Comparison of ENCODE assay signal across 21 cellular contexts in genomic region chr11:115920841-115921480, GRCh38.
DNase-seq lines count a peak whose midpoint lies in the region; ATAC-seq and TF ChIP-seq lines count a peak whose summit lies in the region.
"Had no signal": no experiment of that assay in that cellular context is flagged by ENCODE, and none has a peak within 500 bp of the region (broad histone marks: within the 10 kb centered on the region; RNA-seq: fewer than 3 reads in every experiment).

No MANE protein-coding gene starts in this region.

- no peak for TF ChIP-seq POLR2A in prostate gland (IDR thresholded peaks at IDR 0.05)

- no peak overlapping the region for H3K4me3 Mint-ChIP-seq in WTC11
- H3K4me3 Mint-ChIP-seq: stimulated activated naive CD8-positive, alpha-beta T cell treated with anti-CD3 and anti-CD28 coated beads, Interleukin-15, Interleukin-2, amounts not matched to agents 100 ng/mL and 50 ng/mL, for 24 hours had no signal

- H3K4me3 ChIP-seq in HEK293 (ENCODE audit: low read depth, low read length) (no peak overlapping the region), prostate gland (no peak overlapping the region)
- H3K4me3 ChIP-seq: K562, left ventricle myocardium inferior, transverse colon had no signal

- H3K36me3 ChIP-seq in HEK293 (ENCODE audit: control insufficient read depth in 2 of 2, insufficient read depth in 1 of 2, low read length in 2 of 2) (no peaks in the 10 kb centered on the region), prostate gland (no peaks in the 10 kb centered on the region)
- H3K36me3 ChIP-seq: brain microvascular endothelial cell, left ventricle myocardium inferior, transverse colon had no signal

- intact Hi-C loops in prostate gland (cut with DNase I), result no loop called here

- 49% methylated on average over 6 of the region's 6 CpGs for WGBS in prostate gland

- H3K27ac Mint-ChIP-seq in WTC11, result no peak overlapping the region
- H3K27ac Mint-ChIP-seq: stimulated activated naive CD8-positive, alpha-beta T cell treated with anti-CD3 and anti-CD28 coated beads, Interleukin-15, Interleukin-2, amounts not matched to agents 100 ng/mL and 50 ng/mL, for 24 hours had no signal

- DNase-seq in DMS53 treated with DMSO at 0.1 percent for 48 hours (lab: John Stamatoyannopoulos, UW; ENCODE audit: unreplicated experiment) (peak; percentile 84), prostate gland (ENCODE audit: low spot score) (peak; percentile 61), SKM-1 (lab: John Stamatoyannopoulos, UW; ENCODE audit: unreplicated experiment) (no peak), epidermal melanocyte (ENCODE audit: insufficient read length, low spot score) (no peak), WTC11 (ENCODE audit: low spot score) (no peak)
- DNase-seq: activated CD4-positive, alpha-beta T cell treated with anti-CD3 and anti-CD28 coated beads, Interleukin-2, amount 50 U/mL, for 1 hour; activated CD8-positive, alpha-beta memory T cell treated with anti-CD3 and anti-CD28 coated beads, Interleukin-2, amount 50 U/mL, for 48 hours; activated gamma-delta T cell; brain microvascular endothelial cell; head of caudate nucleus; left ventricle myocardium inferior; NCI-H2029 treated with DMSO at 0.1 percent for 48 hours; NCI-H526; SHP77 treated with DMSO at 0.1 percent for 48 hours; small intestine; T-helper 1 cell; transverse colon had no signal

- H3K9me3 Mint-ChIP-seq in WTC11, result no peaks in the 10 kb centered on the region

- no peak for TF ChIP-seq CTCF in HEK293 (tag by site-specific recombination; IDR thresholded peaks at IDR 0.05)
- no peak for TF ChIP-seq CTCF in VCaP (conservative IDR thresholded peaks at IDR 0.05)
- TF ChIP-seq CTCF in prostate gland (IDR thresholded peaks at IDR 0.05), result no peak
- TF ChIP-seq CTCF in WTC11 (IDR thresholded peaks at IDR 0.05), result no peak

- peaks cover 6% of the 10 kb centered on the region; the same call in 1 of the 2 replicates for H3K4me1 Mint-ChIP-seq in WTC11

- no peak for ATAC-seq in WTC11
- ATAC-seq: K562 had no signal

- no peak overlapping the region for H3K27ac ChIP-seq in HEK293 (ENCODE audit: extremely low read depth, low read depth, low read length)
- peak overlapping the region; percentile 88 for H3K27ac ChIP-seq in VCaP
- no peak overlapping the region for H3K27ac ChIP-seq in prostate gland
- H3K27ac ChIP-seq: brain microvascular endothelial cell, left ventricle myocardium inferior, transverse colon had no signal

- H3K9me3 ChIP-seq in HEK293 (ENCODE audit: control insufficient read depth, insufficient read depth, low read depth, low read length), result no peaks in the 10 kb centered on the region
- no peaks in the 10 kb centered on the region for H3K9me3 ChIP-seq in prostate gland
- H3K9me3 ChIP-seq: left ventricle myocardium inferior, transverse colon had no signal

- POLR2A ChIA-PET in HEK293 (lab: Yijun Ruan, JAX) (no interaction called here), WTC11 (lab: Charles Lee) (no interaction called here)

- H3K4me1 ChIP-seq in HEK293 (ENCODE audit: control insufficient read depth, insufficient read depth, low read length) (no peaks in the 10 kb centered on the region; the same call in 1 of the 2 replicates), prostate gland (replicated peaks) (no peaks in the 10 kb centered on the region)
- H3K4me1 ChIP-seq: left ventricle myocardium inferior had no signal

- H3K36me3 Mint-ChIP-seq in WTC11, result no peaks in the 10 kb centered on the region

- H3K27me3 ChIP-seq in prostate gland (replicated peaks; ENCODE audit: insufficient read depth), result no peaks in the 10 kb centered on the region
- H3K27me3 ChIP-seq: brain microvascular endothelial cell, transverse colon had no signal

- peaks cover 7% of the 10 kb centered on the region for H3K27me3 Mint-ChIP-seq in WTC11 (ENCODE audit: low read depth)
- H3K27me3 Mint-ChIP-seq: stimulated activated naive CD8-positive, alpha-beta T cell treated with anti-CD3 and anti-CD28 coated beads, Interleukin-15, Interleukin-2, amounts not matched to agents 100 ng/mL and 50 ng/mL, for 24 hours had no signal

- CTCF ChIA-PET in HEK293 (lab: Yijun Ruan, JAX) (interaction anchor here (0.6 kb wide), 1 partner anchor 1509 kb away, joined by 4 read pairs; no protein-coding TSS in a partner anchor), WTC11 (lab: Charles Lee) (no interaction called here)

TF ChIP-seq in HEK293, 187 proteins besides CTCF, POLR2A, EP300 and RAD21:
- TF ChIP-seq ZIC2 (tag by site-specific recombination; IDR thresholded peaks at IDR 0.05) (peak; percentile 63), ZNF48 (tag by site-specific recombination; IDR thresholded peaks at IDR 0.05) (no peak)

TF ChIP-seq in WTC11, 78 proteins besides CTCF, POLR2A, EP300 and RAD21 (continues in another document):
- no peak for TF ChIP-seq MLX (CRISPR knock-in tag; IDR thresholded peaks at IDR 0.05)
- no peak for TF ChIP-seq E2F1 (CRISPR knock-in tag; IDR thresholded peaks at IDR 0.05)
- no peak for TF ChIP-seq NFATC4 (CRISPR knock-in tag; IDR thresholded peaks at IDR 0.05)
- TF ChIP-seq USF1 (CRISPR knock-in tag; IDR thresholded peaks at IDR 0.05), result no peak
- no peak for TF ChIP-seq IRF2 (CRISPR knock-in tag; IDR thresholded peaks at IDR 0.05; ENCODE audit: borderline replicate concordance, low read depth)
- no peak for TF ChIP-seq ZNF317 (CRISPR knock-in tag; IDR thresholded peaks at IDR 0.05; ENCODE audit: borderline replicate concordance, low read depth)
- TF ChIP-seq, protein P1, sequence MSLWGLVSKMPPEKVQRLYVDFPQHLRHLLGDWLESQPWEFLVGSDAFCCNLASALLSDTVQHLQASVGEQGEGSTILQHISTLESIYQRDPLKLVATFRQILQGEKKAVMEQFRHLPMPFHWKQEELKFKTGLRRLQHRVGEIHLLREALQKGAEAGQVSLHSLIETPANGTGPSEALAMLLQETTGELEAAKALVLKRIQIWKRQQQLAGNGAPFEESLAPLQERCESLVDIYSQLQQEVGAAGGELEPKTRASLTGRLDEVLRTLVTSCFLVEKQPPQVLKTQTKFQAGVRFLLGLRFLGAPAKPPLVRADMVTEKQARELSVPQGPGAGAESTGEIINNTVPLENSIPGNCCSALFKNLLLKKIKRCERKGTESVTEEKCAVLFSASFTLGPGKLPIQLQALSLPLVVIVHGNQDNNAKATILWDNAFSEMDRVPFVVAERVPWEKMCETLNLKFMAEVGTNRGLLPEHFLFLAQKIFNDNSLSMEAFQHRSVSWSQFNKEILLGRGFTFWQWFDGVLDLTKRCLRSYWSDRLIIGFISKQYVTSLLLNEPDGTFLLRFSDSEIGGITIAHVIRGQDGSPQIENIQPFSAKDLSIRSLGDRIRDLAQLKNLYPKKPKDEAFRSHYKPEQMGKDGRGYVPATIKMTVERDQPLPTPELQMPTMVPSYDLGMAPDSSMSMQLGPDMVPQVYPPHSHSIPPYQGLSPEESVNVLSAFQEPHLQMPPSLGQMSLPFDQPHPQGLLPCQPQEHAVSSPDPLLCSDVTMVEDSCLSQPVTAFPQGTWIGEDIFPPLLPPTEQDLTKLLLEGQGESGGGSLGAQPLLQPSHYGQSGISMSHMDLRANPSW (CRISPR knock-in tag; conservative IDR thresholded peaks at IDR 0.05; ENCODE audit: low read depth), result no peak
- TF ChIP-seq IRF1 (CRISPR knock-in tag; IDR thresholded peaks at IDR 0.05), result no peak
- TF ChIP-seq ZBTB21 (CRISPR knock-in tag; IDR thresholded peaks at IDR 0.05; ENCODE audit: borderline replicate concordance), result no peak
- no peak for TF ChIP-seq ZNF423 (CRISPR knock-in tag; IDR thresholded peaks at IDR 0.05)
- TF ChIP-seq ZNF396 (CRISPR knock-in tag; IDR thresholded peaks at IDR 0.05; ENCODE audit: borderline replicate concordance), result no peak
- no peak for TF ChIP-seq ZNF138 (CRISPR knock-in tag; conservative IDR thresholded peaks at IDR 0.05)
- TF ChIP-seq MYBL2 (CRISPR knock-in tag; IDR thresholded peaks at IDR 0.05), result no peak
- no peak for TF ChIP-seq GABPB1 (CRISPR knock-in tag; IDR thresholded peaks at IDR 0.05)
- TF ChIP-seq, protein P2, sequence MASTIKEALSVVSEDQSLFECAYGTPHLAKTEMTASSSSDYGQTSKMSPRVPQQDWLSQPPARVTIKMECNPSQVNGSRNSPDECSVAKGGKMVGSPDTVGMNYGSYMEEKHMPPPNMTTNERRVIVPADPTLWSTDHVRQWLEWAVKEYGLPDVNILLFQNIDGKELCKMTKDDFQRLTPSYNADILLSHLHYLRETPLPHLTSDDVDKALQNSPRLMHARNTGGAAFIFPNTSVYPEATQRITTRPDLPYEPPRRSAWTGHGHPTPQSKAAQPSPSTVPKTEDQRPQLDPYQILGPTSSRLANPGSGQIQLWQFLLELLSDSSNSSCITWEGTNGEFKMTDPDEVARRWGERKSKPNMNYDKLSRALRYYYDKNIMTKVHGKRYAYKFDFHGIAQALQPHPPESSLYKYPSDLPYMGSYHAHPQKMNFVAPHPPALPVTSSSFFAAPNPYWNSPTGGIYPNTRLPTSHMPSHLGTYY (CRISPR knock-in tag; IDR thresholded peaks at IDR 0.05), result no peak

Comparison
In these comparisons a context has a peak if more than half of its experiments do, and no peak if none do; other contexts are left out.
1. DNase-seq: peak in DMS53 treated with DMSO at 0.1 percent for 48 hours (single experiment) and prostate gland (single experiment); none in SKM-1 (single experiment), epidermal melanocyte (single experiment) and WTC11 (single experiment).